ENCODE assay signal across 8 cellular contexts in genomic region chr19:42254083-42254849, GRCh38. TPM values are rescaled to one million over a fixed set of nuclear protein-coding genes. Genes with fewer than 3 reads are reported as not detected.
DNase-seq lines count a peak whose midpoint lies in the region; ATAC-seq and TF ChIP-seq lines count a peak whose summit lies in the region.

No MANE protein-coding gene starts in this region.

- peak overlapping the region; percentile 63 for H3K27ac Mint-ChIP-seq in activated CD4-positive, alpha-beta T cell treated with anti-CD3 and anti-CD28 coated beads for 36 hours

- no peak for TF ChIP-seq CTCF in left lung (IDR thresholded peaks at IDR 0.05)

- H3K4me3 ChIP-seq in left lung = peak overlapping the region; percentile 98 to 100

- POLR2A ChIA-PET in activated CD4-positive, alpha-beta T cell treated with anti-CD3 and anti-CD28 coated beads for 36 hours (lab: Charles Lee) = no interaction called here

- H3K36me3 ChIP-seq in left lung = peaks cover 0 to 11% of the 10 kb centered on the region in 2 donors

- ATAC-seq in activated CD4-positive, alpha-beta T cell treated with anti-CD3 and anti-CD28 coated beads for 36 hours = peak; percentile 40
- peak; percentile 39 for ATAC-seq in left lung

- H3K27ac ChIP-seq in cingulate gyrus (ENCODE audit: low read depth, low read length) = peak overlapping the region; percentile 98
- peak overlapping the region; percentile 95 to 98 for H3K27ac ChIP-seq in left lung

- H3K4me3 Mint-ChIP-seq in activated CD4-positive, alpha-beta T cell treated with anti-CD3 and anti-CD28 coated beads for 36 hours = peak overlapping the region; percentile 70

- H3K9me3 ChIP-seq in left lung = no peaks in the 10 kb centered on the region

- CTCF ChIA-PET in activated CD4-positive, alpha-beta T cell treated with anti-CD3 and anti-CD28 coated beads for 36 hours (lab: Charles Lee) = interaction anchor here (1.0 kb wide), 1 partner anchor 10 kb away, joined by 3 read pairs; no protein-coding TSS in a partner anchor

- peaks cover 25% of the 10 kb centered on the region for H3K4me1 Mint-ChIP-seq in activated CD4-positive, alpha-beta T cell treated with anti-CD3 and anti-CD28 coated beads for 36 hours

- peaks cover 17% of the 10 kb centered on the region for H3K36me3 Mint-ChIP-seq in activated CD4-positive, alpha-beta T cell treated with anti-CD3 and anti-CD28 coated beads for 36 hours (ENCODE audit: low read depth)

- peaks cover 3% of the 10 kb centered on the region for H3K27me3 Mint-ChIP-seq in activated CD4-positive, alpha-beta T cell treated with anti-CD3 and anti-CD28 coated beads for 36 hours

- no peaks in the 10 kb centered on the region for H3K9me3 Mint-ChIP-seq in activated CD4-positive, alpha-beta T cell treated with anti-CD3 and anti-CD28 coated beads for 36 hours (ENCODE audit: low read depth)

- H3K27me3 ChIP-seq in left lung = peaks cover 0 to 19% of the 10 kb centered on the region in 2 donors

- DNase-seq in AG08396 (ENCODE audit: low spot score) (peak; percentile 62), GM19238 (ENCODE audit: insufficient read length, low spot score) (peak; percentile 73), MV-4-11 (lab: John Stamatoyannopoulos, UW) (peak; percentile 75), left lung (peak; percentile 84 to 91), mesenteric fat pad (ENCODE audit: low spot score) (no peak)
- peak; percentile 89 for DNase-seq in activated CD4-positive, alpha-beta T cell treated with anti-CD3 and anti-CD28 coated beads for 36 hours
- peak; percentile 84 for DNase-seq in stimulated activated CD4-positive, alpha-beta T cell treated with anti-CD3 and anti-CD28 coated beads, Interleukin-4, amount 100 ng/mL, for 1 hour

- intact Hi-C loops in activated CD4-positive, alpha-beta T cell treated with anti-CD3 and anti-CD28 coated beads for 36 hours (cut with DNase I, micrococcal nuclease) = loop anchor here (1.0 kb wide), 3 partner anchors 10 to 121 kb away; partner anchors contain the start of gene DEDD2 (in 1 of the 2)
- intact Hi-C loops in left lung (cut with DNase I) = loop anchor here in 1 of 2 donors (5.0 kb wide), 1 partner anchor 33 kb away; no protein-coding TSS in a partner anchor

- H3K4me1 ChIP-seq in left lung = peaks cover 24 to 51% of the 10 kb centered on the region in 2 donors

RNA-seq across cellular contexts. Expression of gene ERF, which starts 0.7 kb away (rescaled TPM):
- total RNA-seq in activated CD4-positive, alpha-beta T cell treated with anti-CD3 and anti-CD28 coated beads for 36 hours = 10 to 100 TPM; 65.5 to 66.4 TPM
- total RNA-seq in left lung = 10 to 100 TPM; 47.0 to 55.0 TPM
- 55.5 TPM for total RNA-seq in mesenteric fat pad

RNA-seq across cellular contexts. Expression of gene GSK3A, which starts 11.9 kb away (rescaled TPM):
- 10 to 100 TPM; 32.6 to 43.5 TPM for total RNA-seq in activated CD4-positive, alpha-beta T cell treated with anti-CD3 and anti-CD28 coated beads for 36 hours
- total RNA-seq in left lung = 10 to 100 TPM; 33.4 to 40.3 TPM
- total RNA-seq in mesenteric fat pad = 36.0 TPM

RNA-seq across cellular contexts. Expression of gene CIC, which starts 14.8 kb away (rescaled TPM):
- 10 to 100 TPM; 62.8 to 66.3 TPM for total RNA-seq in activated CD4-positive, alpha-beta T cell treated with anti-CD3 and anti-CD28 coated beads for 36 hours
- total RNA-seq in left lung = 10 to 100 TPM; 59.8 to 76.1 TPM
- 57.9 TPM for total RNA-seq in mesenteric fat pad

RNA-seq across cellular contexts. Expression of gene ZNF526, which starts 34.2 kb away (rescaled TPM):
- total RNA-seq in activated CD4-positive, alpha-beta T cell treated with anti-CD3 and anti-CD28 coated beads for 36 hours = 10 to 100 TPM; 11.9 to 15.2 TPM
- total RNA-seq in left lung (10 to 100 TPM; 11.5 to 12.7 TPM), mesenteric fat pad (8.1 TPM)

RNA-seq across cellular contexts. Expression of gene DEDD2, which starts 36.8 kb away (rescaled TPM):
- total RNA-seq in activated CD4-positive, alpha-beta T cell treated with anti-CD3 and anti-CD28 coated beads for 36 hours = 10 to 100 TPM; 25.9 to 27.3 TPM
- total RNA-seq in left lung (10 to 100 TPM; 22.7 to 34.8 TPM), mesenteric fat pad (12.4 TPM)
